In genomic region chr14:57692671-57693070, GRCh38 we compare ENCODE assay signal across 8 cellular contexts.
DNase-seq lines count a peak whose midpoint lies in the region; ATAC-seq, FAIRE-seq and TF ChIP-seq lines count a peak whose summit lies in the region.

No MANE protein-coding gene starts in this region.

- H3K9ac ChIP-seq in keratinocyte (ENCODE audit: control insufficient read depth, extremely low read depth, insufficient read depth, low read length), result no peak overlapping the region

- no peaks in the 10 kb centered on the region for H3K79me2 ChIP-seq in keratinocyte (ENCODE audit: control insufficient read depth, insufficient read depth, low read length)

- peak in 2 of 3 experiments; percentile 50 to 53 for TF ChIP-seq CTCF in keratinocyte (optimal IDR thresholded peaks at IDR 0.05 in 1 of 3, IDR thresholded peaks at IDR 0.05 in 1 of 3, conservative IDR thresholded peaks at IDR 0.05 in 1 of 3; ENCODE audit: extremely low read depth in 1 of 3, insufficient read depth in 2 of 3, low read length in 3 of 3)

- H3K9me3 ChIP-seq in keratinocyte (ENCODE audit: control insufficient read depth, low read depth, low read length), result no peaks in the 10 kb centered on the region

- no peak for FAIRE-seq in keratinocyte (lab: Jason Lieb, UNC)

- H3K4me1 Mint-ChIP-seq in effector memory CD8-positive, alpha-beta T cell (ENCODE audit: low read depth in 2 of 2), result no peaks in the 10 kb centered on the region

- H3K4me3 ChIP-seq in keratinocyte (ENCODE audit: control insufficient read depth in 2 of 3, extremely low read depth in 1 of 3, insufficient read depth in 2 of 3, low read depth in 1 of 3, low read length in 3 of 3), result no peak overlapping the region

- no peak for ATAC-seq in HG02885 (IDR thresholded peaks at IDR 0.05; ENCODE audit: poor library complexity, unreplicated experiment)
- no peak for ATAC-seq in effector memory CD8-positive, alpha-beta T cell (replicated peaks)

- H4K20me1 ChIP-seq in keratinocyte (ENCODE audit: control insufficient read depth, extremely low read depth, insufficient read depth, low read length), result no peaks in the 10 kb centered on the region

- no peak overlapping the region for H3K27ac ChIP-seq in keratinocyte (ENCODE audit: control insufficient read depth, insufficient read depth, low read length)

- H3K4me2 ChIP-seq in keratinocyte (ENCODE audit: control insufficient read depth, extremely low read depth, insufficient read depth, low read depth, low read length), result no peak overlapping the region

- H3K9me1 ChIP-seq in keratinocyte (ENCODE audit: control insufficient read depth, extremely low read depth, insufficient read depth, low read length), result no peaks in the 10 kb centered on the region

- dilution Hi-C loops in keratinocyte (cut with MboI; ENCODE audit: extremely low pct_ligation_motif_present, low sequenced_read_pairs), result no loop called here

- H3K4me3 Mint-ChIP-seq in effector memory CD8-positive, alpha-beta T cell, result no peak overlapping the region

- H2AFZ ChIP-seq in keratinocyte (ENCODE audit: control insufficient read depth, low read length), result no peak overlapping the region

- no peaks in the 10 kb centered on the region for H3K4me1 ChIP-seq in keratinocyte (ENCODE audit: control insufficient read depth, extremely low read depth, insufficient read depth, low read length)

- DNase-seq in D341Med (ENCODE audit: low spot score) (peak; percentile 43), HT1080 (ENCODE audit: low read depth) (peak; percentile 63), SK-N-DZ (ENCODE audit: low spot score) (peak; percentile 46), keratinocyte (ENCODE audit: low read depth, low spot score) (peak; percentile 30), nucleus accumbens (lab: John Stamatoyannopoulos, UW) (no peak)
- DNase-seq in activated CD4-positive, alpha-beta T cell treated with anti-CD3 and anti-CD28 coated beads for 4 hours, result no peak
- DNase-seq in effector memory CD8-positive, alpha-beta T cell, result no peak

- peaks cover 3% of the 10 kb centered on the region for H3K27me3 ChIP-seq in keratinocyte (ENCODE audit: control insufficient read depth, extremely low read depth, insufficient read depth, low read length)

- H3K36me3 Mint-ChIP-seq in effector memory CD8-positive, alpha-beta T cell (ENCODE audit: insufficient read depth), result no peaks in the 10 kb centered on the region

- H3K27ac Mint-ChIP-seq in effector memory CD8-positive, alpha-beta T cell, result no peak overlapping the region

- no peaks in the 10 kb centered on the region for H3K27me3 Mint-ChIP-seq in effector memory CD8-positive, alpha-beta T cell

- no peaks in the 10 kb centered on the region for H3K36me3 ChIP-seq in keratinocyte (ENCODE audit: control insufficient read depth in 2 of 2, extremely low read depth in 1 of 2, insufficient read depth in 2 of 2, low read length in 2 of 2)

- H3K9me3 Mint-ChIP-seq in effector memory CD8-positive, alpha-beta T cell, result peaks cover 0 to 2% of the 10 kb centered on the region in 2 donors

Comparison
In these comparisons a context has a peak if more than half of its experiments do, and no peak if none do; other contexts are left out.
1. DNase-seq: peak in D341Med (single experiment), HT1080 (single experiment), SK-N-DZ (single experiment) and keratinocyte (single experiment); none in activated CD4-positive, alpha-beta T cell treated with anti-CD3 and anti-CD28 coated beads for 4 hours (0 of 2), nucleus accumbens (0 of 56) and effector memory CD8-positive, alpha-beta T cell (0 of 3).